In genomic region chr2:21804151-21804550, GRCh38 we compare ENCODE assay signal across 26 cellular contexts.
"Had no signal": no experiment of that assay in that cellular context is flagged by ENCODE, and none has a peak within 500 bp of the region (broad histone marks: within the 10 kb centered on the region; RNA-seq: fewer than 3 reads in every experiment).

No MANE protein-coding gene starts in this region.

- H3K27ac Mint-ChIP-seq: activated CD4-positive, alpha-beta T cell treated with anti-CD3 and anti-CD28 coated beads, Interleukin-2, amount 10 ng/mL, durations not matched to agents 24 days and 14 days; activated CD8-positive, alpha-beta T cell treated with anti-CD3 and anti-CD28 coated beads for 36 hours; activated naive CD4-positive, alpha-beta T cell treated with anti-CD3 and anti-CD28 coated beads, Interleukin-2, amount 50 U/mL, for 24 hours; activated naive CD8-positive, alpha-beta T cell treated with anti-CD3 and anti-CD28 coated beads, Interleukin-2, amount 10 ng/mL, durations not matched to agents 7 days and 5 days; activated T-cell treated with anti-CD3 and anti-CD28 coated beads, Interleukin-2, amount 50 U/mL, for 24 hours; activated T-helper 2 cell treated with anti-CD3 and anti-CD28 coated beads, Interferon-gamma antibody, Interleukin-2, Interleukin-4, amounts not matched to agents 10 μg/mL and 5 μg/mL and 100 μg/mL, durations not matched to agents 14 hours and 24 hours and 36 hours had no signal

- H3K36me3 ChIP-seq: ascending aorta, cardiac muscle cell, Peyer's patch had no signal

- H3K36me3 Mint-ChIP-seq: activated naive CD4-positive, alpha-beta T cell treated with anti-CD3 and anti-CD28 coated beads, Interleukin-2, amount 50 U/mL, for 24 hours; activated naive CD8-positive, alpha-beta T cell treated with anti-CD3 and anti-CD28 coated beads, Interleukin-2, amount 10 ng/mL, durations not matched to agents 7 days and 5 days had no signal

- ATAC-seq: activated CD8-positive, alpha-beta T cell treated with anti-CD3 and anti-CD28 coated beads for 36 hours; PC-3 had no signal

- H3K27me3 Mint-ChIP-seq: activated CD4-positive, alpha-beta T cell treated with anti-CD3 and anti-CD28 coated beads, Interleukin-2, amount 10 ng/mL, durations not matched to agents 24 days and 14 days; activated CD8-positive, alpha-beta T cell treated with anti-CD3 and anti-CD28 coated beads for 36 hours; activated naive CD4-positive, alpha-beta T cell treated with anti-CD3 and anti-CD28 coated beads, Interleukin-2, amount 50 U/mL, for 24 hours; activated naive CD8-positive, alpha-beta T cell treated with anti-CD3 and anti-CD28 coated beads, Interleukin-2, amount 10 ng/mL, durations not matched to agents 7 days and 5 days; activated T-cell treated with anti-CD3 and anti-CD28 coated beads, Interleukin-2, amount 50 U/mL, for 24 hours had no signal

- H3K9me3 Mint-ChIP-seq: activated CD4-positive, alpha-beta T cell treated with anti-CD3 and anti-CD28 coated beads, Interleukin-2, amount 10 ng/mL, durations not matched to agents 24 days and 14 days; activated CD8-positive, alpha-beta T cell treated with anti-CD3 and anti-CD28 coated beads for 36 hours; activated naive CD4-positive, alpha-beta T cell treated with anti-CD3 and anti-CD28 coated beads, Interleukin-2, amount 50 U/mL, for 24 hours; activated naive CD8-positive, alpha-beta T cell treated with anti-CD3 and anti-CD28 coated beads, Interleukin-2, amount 10 ng/mL, durations not matched to agents 7 days and 5 days had no signal

- H3K4me1 Mint-ChIP-seq: activated CD4-positive, alpha-beta T cell treated with anti-CD3 and anti-CD28 coated beads, Interleukin-2, amount 10 ng/mL, durations not matched to agents 24 days and 14 days; activated naive CD4-positive, alpha-beta T cell treated with anti-CD3 and anti-CD28 coated beads, Interleukin-2, amount 50 U/mL, for 24 hours; activated naive CD8-positive, alpha-beta T cell treated with anti-CD3 and anti-CD28 coated beads, Interleukin-2, amount 10 ng/mL, durations not matched to agents 7 days and 5 days had no signal

- H3K4me3 ChIP-seq: ascending aorta, cardiac muscle cell, Peyer's patch had no signal

- H3K4me1 ChIP-seq: Peyer's patch had no signal

- H3K9me3 ChIP-seq: ascending aorta, Peyer's patch had no signal

- H3K27ac ChIP-seq: ascending aorta, cardiac muscle cell, KMS-11, Peyer's patch had no signal

- H3K4me3 Mint-ChIP-seq: activated CD4-positive, alpha-beta T cell treated with anti-CD3 and anti-CD28 coated beads, Interleukin-2, amount 10 ng/mL, durations not matched to agents 24 days and 14 days; activated CD8-positive, alpha-beta T cell treated with anti-CD3 and anti-CD28 coated beads for 36 hours; activated naive CD4-positive, alpha-beta T cell treated with anti-CD3 and anti-CD28 coated beads, Interleukin-2, amount 50 U/mL, for 24 hours; activated naive CD8-positive, alpha-beta T cell treated with anti-CD3 and anti-CD28 coated beads, Interleukin-2, amount 10 ng/mL, durations not matched to agents 7 days and 5 days; activated T-cell treated with anti-CD3 and anti-CD28 coated beads, Interleukin-2, amount 50 U/mL, for 24 hours had no signal

- DNase-seq: activated CD4-positive, alpha-beta T cell treated with anti-CD3 and anti-CD28 coated beads, Interleukin-2, amount 10 ng/mL, durations not matched to agents 24 days and 14 days; activated CD4-positive, alpha-beta T cell treated with anti-CD3 and anti-CD28 coated beads, Interleukin-2, amount 50 U/mL, for 4 hours; activated CD8-positive, alpha-beta T cell treated with anti-CD3 and anti-CD28 coated beads for 36 hours; activated gamma-delta T cell; activated naive CD4-positive, alpha-beta T cell treated with Interleukin-2 at 50 U/mL for 16 hours; activated naive CD8-positive, alpha-beta T cell treated with anti-CD3 and anti-CD28 coated beads, Interleukin-2, amount 10 ng/mL, durations not matched to agents 7 days and 5 days; activated T-cell treated with anti-CD3 and anti-CD28 coated beads, Interleukin-2, amount 50 U/mL, for 24 hours; amygdala; MM.1S; NCI-H1092; NCI-H1436 treated with DMSO at 0.1 percent for 48 hours; NCI-H1694 treated with DMSO at 0.1 percent for 48 hours; NCI-H2029; NCI-H345; NCI-H524 treated with DMSO at 0.1 percent for 48 hours; PC-3; Peyer's patch; RPMI8226; SW 1271; T-helper 1 cell; T1000 had no signal

- H3K27me3 ChIP-seq: ascending aorta, cardiac muscle cell, Peyer's patch had no signal
